ENCODE assay signal across 23 cellular contexts in genomic region chr12:96444403-96444802, GRCh38. TPM values are rescaled to one million over a fixed set of nuclear protein-coding genes. Genes with fewer than 3 reads are reported as not detected.
DNase-seq lines count a peak whose midpoint lies in the region; ATAC-seq and TF ChIP-seq lines count a peak whose summit lies in the region.
"Had no signal": no experiment of that assay in that cellular context is flagged by ENCODE, and none has a peak within 500 bp of the region (broad histone marks: within the 10 kb centered on the region; RNA-seq: fewer than 3 reads in every experiment).

No MANE protein-coding gene starts in this region.

- no peak overlapping the region for H4K8ac ChIP-seq in neuronal stem cell (ENCODE audit: low read depth, low read length)

- no peak overlapping the region for H2BK15ac ChIP-seq in neuronal stem cell (ENCODE audit: low read length)

- intact Hi-C loops in MCF 10A (cut with micrococcal nuclease) = no loop called here
- intact Hi-C loops in mammary epithelial cell (cut with micrococcal nuclease) = no loop called here
- intact Hi-C loops in aorta (cut with DNase I) = no loop called here

- no peaks in the 10 kb centered on the region for H4K20me1 ChIP-seq in mammary epithelial cell (ENCODE audit: insufficient read depth, low read length)

- H2AFZ ChIP-seq in mammary epithelial cell (ENCODE audit: low read depth, low read length) (no peak overlapping the region), neuronal stem cell (ENCODE audit: low read length) (no peak overlapping the region)
- H2AFZ ChIP-seq: neural progenitor cell had no signal

- H3K14ac ChIP-seq in neuronal stem cell (ENCODE audit: low read length) = no peak overlapping the region

- H3K36me3 ChIP-seq in mammary epithelial cell (ENCODE audit: insufficient read depth, low read length) (no peaks in the 10 kb centered on the region), RWPE2 (ENCODE audit: low read depth) (no peaks in the 10 kb centered on the region), neuronal stem cell (replicated peaks in 1 of 2; ENCODE audit: control insufficient read depth in 2 of 2, insufficient read depth in 2 of 2, low read length in 2 of 2) (no peaks in the 10 kb centered on the region), aorta (ENCODE audit: control insufficient read depth in 1 of 2, insufficient read depth in 2 of 2, low read length in 1 of 2) (no peaks in the 10 kb centered on the region)
- H3K36me3 ChIP-seq: breast epithelium, neural progenitor cell, thoracic aorta had no signal

- H3K4me1 ChIP-seq in mammary epithelial cell (ENCODE audit: insufficient read depth, low read length) (peaks cover 33% of the 10 kb centered on the region), RWPE2 (ENCODE audit: insufficient read depth, poor library complexity, severe bottlenecking) (peaks cover 38% of the 10 kb centered on the region), neuronal stem cell (ENCODE audit: control insufficient read depth in 2 of 2, insufficient read depth in 1 of 2, low read depth in 1 of 2, low read length in 2 of 2) (no peaks in the 10 kb centered on the region), aorta (ENCODE audit: control insufficient read depth in 1 of 2, insufficient read depth in 2 of 2, low read length in 2 of 2) (no peaks in the 10 kb centered on the region)
- H3K4me1 ChIP-seq: neural progenitor cell had no signal

- no peaks in the 10 kb centered on the region for H3K79me1 ChIP-seq in neuronal stem cell (ENCODE audit: low read depth, low read length)

- H4K91ac ChIP-seq in neuronal stem cell (ENCODE audit: low read depth, low read length, poor library complexity) = no peak overlapping the region

- H3K9me3 ChIP-seq in mammary epithelial cell (replicated peaks; ENCODE audit: insufficient read depth, low read length) = no peaks in the 10 kb centered on the region
- no peaks in the 10 kb centered on the region for H3K9me3 ChIP-seq in RWPE2 (ENCODE audit: severe bottlenecking)
- H3K9me3 ChIP-seq in neuronal stem cell (replicated peaks in 1 of 2; ENCODE audit: control insufficient read depth in 2 of 2, insufficient read depth in 1 of 2, low read depth in 1 of 2, low read length in 2 of 2) = no peaks in the 10 kb centered on the region
- H3K9me3 ChIP-seq in aorta (ENCODE audit: control insufficient read depth, low read length) = no peaks in the 10 kb centered on the region
- H3K9me3 ChIP-seq: breast epithelium, thoracic aorta had no signal

- H3K27ac Mint-ChIP-seq in MCF 10A (ENCODE audit: low read depth, unreplicated experiment) = peak overlapping the region; percentile 83
- peak overlapping the region; percentile 78 for H3K27ac Mint-ChIP-seq in stimulated activated memory B cell treated with anti-CD40 and anti-IgM and Interleukin-4, amounts not matched to agents 10 μg/mL and 1 μg/mL and 100 μg/mL, for 72 hours
- H3K27ac Mint-ChIP-seq: neural progenitor cell had no signal

- CTCF ChIA-PET in MCF 10A (lab: Yijun Ruan, JAX) (interaction anchor here (0.7 to 1.1 kb wide), 2 partner anchors 43 to 45 kb away, joined by 3 to 4 read pairs; partner anchors contain the start of gene CFAP54), mammary epithelial cell (lab: Charles Lee; ENCODE audit: low non-redundant PET) (no interaction called here)

- in situ Hi-C loops in mammary epithelial cell (cut with MboI; ENCODE audit: low sequenced_read_pairs in 2 of 2) = no loop called here

- BruUV-seq in MCF 10A (replicated peaks; lab: Mats Ljungman, UMichigan) (no TSS peak), mammary epithelial cell (replicated peaks; lab: Mats Ljungman, UMichigan) (no TSS peak)

- DNase-seq in MCF 10A (ENCODE audit: unreplicated experiment) = no peak
- no peak for DNase-seq in mammary epithelial cell
- DNase-seq in RWPE2 (ENCODE audit: low spot score) = no peak
- DNase-seq in epithelial cell of prostate (ENCODE audit: low read depth, low spot score) = no peak
- DNase-seq in neuronal stem cell (ENCODE audit: low spot score) = no peak
- DNase-seq in aorta = no peak
- DNase-seq: activated CD4-positive, CD25-positive, alpha-beta regulatory T cell treated with anti-CD3 and anti-CD28 coated beads, Interleukin-2, amount 50 U/mL, for 72 hours; activated CD8-positive, alpha-beta memory T cell treated with anti-CD3 and anti-CD28 coated beads, Interleukin-2, amount 50 U/mL, for 4 hours; COR-L47; cortex of kidney; foreskin fibroblast; midbrain; NCI-H187; NCI-H2227 treated with DMSO at 0.1 percent for 48 hours; PC-3; T1000 had no signal

- no peak overlapping the region for H3K4me3 Mint-ChIP-seq in MCF 10A (ENCODE audit: unreplicated experiment)
- H3K4me3 Mint-ChIP-seq in stimulated activated memory B cell treated with anti-CD40 and anti-IgM and Interleukin-4, amounts not matched to agents 10 μg/mL and 1 μg/mL and 100 μg/mL, for 72 hours = no peak overlapping the region
- H3K4me3 Mint-ChIP-seq: neural progenitor cell had no signal

- no peaks in the 10 kb centered on the region for H3K36me3 Mint-ChIP-seq in MCF 10A (ENCODE audit: insufficient read depth, unreplicated experiment)
- no peaks in the 10 kb centered on the region for H3K36me3 Mint-ChIP-seq in stimulated activated memory B cell treated with anti-CD40 and anti-IgM and Interleukin-4, amounts not matched to agents 10 μg/mL and 1 μg/mL and 100 μg/mL, for 72 hours
- H3K36me3 Mint-ChIP-seq: neural progenitor cell had no signal

- no peaks in the 10 kb centered on the region for H3K27me3 Mint-ChIP-seq in MCF 10A (ENCODE audit: insufficient read depth, unreplicated experiment)
- H3K27me3 Mint-ChIP-seq in stimulated activated memory B cell treated with anti-CD40 and anti-IgM and Interleukin-4, amounts not matched to agents 10 μg/mL and 1 μg/mL and 100 μg/mL, for 72 hours = no peaks in the 10 kb centered on the region

- WGBS in mammary epithelial cell (ENCODE audit: low coverage, missing lambda C conversion rate) = 98% methylated on average over 10 of the region's 10 CpGs
- no CpG with 5 or more reads among the region's 10 CpGs for WGBS in neuronal stem cell (ENCODE audit: extremely low coverage in 2 of 2, insufficient read length in 2 of 2, insufficient replicate concordance in 1 of 2), 2 donors
- 94 to 97% methylated on average over 10 of the region's 10 CpGs for WGBS in aorta, 2 donors

- H3K18ac ChIP-seq in neuronal stem cell (ENCODE audit: low read length) = no peak overlapping the region

- no peaks in the 10 kb centered on the region for H3K9me3 Mint-ChIP-seq in MCF 10A (ENCODE audit: unreplicated experiment)
- H3K9me3 Mint-ChIP-seq in stimulated activated memory B cell treated with anti-CD40 and anti-IgM and Interleukin-4, amounts not matched to agents 10 μg/mL and 1 μg/mL and 100 μg/mL, for 72 hours = no peaks in the 10 kb centered on the region
- H3K9me3 Mint-ChIP-seq: neural progenitor cell had no signal

- no peak overlapping the region for H2AK5ac ChIP-seq in neuronal stem cell (ENCODE audit: low read depth, low read length)

- TF ChIP-seq CTCF in MCF 10A (IDR thresholded peaks at IDR 0.05; ENCODE audit: unreplicated experiment) (no peak), mammary epithelial cell (conservative IDR thresholded peaks at IDR 0.05 in 1 of 2, IDR thresholded peaks at IDR 0.05 in 1 of 2; ENCODE audit: extremely low read depth in 1 of 2, insufficient read depth in 1 of 2, low read depth in 1 of 2, low read length in 2 of 2) (no peak), RWPE2 (IDR thresholded peaks at IDR 0.05; ENCODE audit: poor library complexity, severe bottlenecking) (no peak)

- no peaks in the 10 kb centered on the region for H3K27me3 ChIP-seq in mammary epithelial cell (ENCODE audit: insufficient read depth, low read length)
- H3K27me3 ChIP-seq in RWPE2 (ENCODE audit: insufficient read depth, poor library complexity, severe bottlenecking) = no peaks in the 10 kb centered on the region
- H3K27me3 ChIP-seq in neuronal stem cell (ENCODE audit: control insufficient read depth in 3 of 3, insufficient read depth in 3 of 3, low read depth in 1 of 3, low read length in 3 of 3) = no peaks in the 10 kb centered on the region
- no peaks in the 10 kb centered on the region for H3K27me3 ChIP-seq in aorta (ENCODE audit: control insufficient read depth in 1 of 2, insufficient read depth in 2 of 2, low read length in 1 of 2)
- H3K27me3 ChIP-seq: breast epithelium, neural progenitor cell had no signal

- peaks cover 18% of the 10 kb centered on the region for H3K4me1 Mint-ChIP-seq in MCF 10A (ENCODE audit: insufficient read depth, unreplicated experiment)
- H3K4me1 Mint-ChIP-seq in stimulated activated memory B cell treated with anti-CD40 and anti-IgM and Interleukin-4, amounts not matched to agents 10 μg/mL and 1 μg/mL and 100 μg/mL, for 72 hours = peaks cover 21% of the 10 kb centered on the region
- H3K4me1 Mint-ChIP-seq: neural progenitor cell had no signal

- ATAC-seq in RWPE2 (ENCODE audit: low read depth) (no peak), GM18511 (IDR thresholded peaks at IDR 0.05; ENCODE audit: unreplicated experiment) (no peak), aorta (ENCODE audit: low FRiP score) (no peak)
- no peak for ATAC-seq in stimulated activated memory B cell treated with anti-CD40 and anti-IgM and Interleukin-4, amounts not matched to agents 10 μg/mL and 1 μg/mL and 100 μg/mL, for 72 hours
- ATAC-seq: PC-3 had no signal

- H2BK5ac ChIP-seq in neuronal stem cell (ENCODE audit: low read length) = no peak overlapping the region

- H2BK120ac ChIP-seq in neuronal stem cell (ENCODE audit: low read depth, low read length) = no peak overlapping the region

- no peak overlapping the region for H3K23ac ChIP-seq in neuronal stem cell (ENCODE audit: low read depth, low read length, poor library complexity)

- dilution Hi-C loops in mammary epithelial cell (cut with HindIII; ENCODE audit: low sequenced_read_pairs) = no loop called here

- H3K4me2 ChIP-seq in mammary epithelial cell (ENCODE audit: insufficient read depth, low read depth, low read length) (no peak overlapping the region), neuronal stem cell (ENCODE audit: insufficient read depth, low read length, poor library complexity, severe bottlenecking) (no peak overlapping the region)
- H3K4me2 ChIP-seq: neural progenitor cell had no signal

- no peak overlapping the region for H2BK12ac ChIP-seq in neuronal stem cell (ENCODE audit: low read length)

- H3K79me2 ChIP-seq in mammary epithelial cell (ENCODE audit: insufficient read depth, low read length) = no peaks in the 10 kb centered on the region

- no peak overlapping the region for H3K9ac ChIP-seq in mammary epithelial cell (ENCODE audit: insufficient read depth, low read length)
- no peak overlapping the region for H3K9ac ChIP-seq in neuronal stem cell (ENCODE audit: low read depth, low read length, poor library complexity)
- H3K9ac ChIP-seq: neural progenitor cell had no signal

- H3K27ac ChIP-seq in mammary epithelial cell (ENCODE audit: insufficient read depth, low read depth, low read length) (no peak overlapping the region), RWPE2 (ENCODE audit: poor library complexity, severe bottlenecking) (peak overlapping the region; percentile 99), epithelial cell of prostate (peak overlapping the region; percentile 99), neuronal stem cell (replicated peaks; ENCODE audit: low read length) (no peak overlapping the region), aorta (ENCODE audit: low read depth in 1 of 2, low read length in 2 of 2) (no peak overlapping the region)
- H3K27ac ChIP-seq: HL-60, neural progenitor cell, SK-N-MC, thoracic aorta had no signal

- POLR2A ChIA-PET in MCF 10A (lab: Yijun Ruan, JAX) = no interaction called here

- no peak overlapping the region for H3K4ac ChIP-seq in neuronal stem cell (ENCODE audit: low read length)

- H3K4me3 ChIP-seq in mammary epithelial cell (replicated peaks in 1 of 3; ENCODE audit: insufficient read depth in 1 of 3, low read depth in 2 of 3, low read length in 3 of 3) (no peak overlapping the region), RWPE2 (ENCODE audit: severe bottlenecking) (no peak overlapping the region), neuronal stem cell (ENCODE audit: low read length in 2 of 2) (no peak overlapping the region), aorta (ENCODE audit: low read length in 2 of 2) (no peak overlapping the region)
- H3K4me3 ChIP-seq: breast epithelium, neural progenitor cell, SK-N-MC, thoracic aorta had no signal

RNA-seq across cellular contexts. Expression of gene CDK17, which starts 44.2 kb away (rescaled TPM):
- total RNA-seq in MCF 10A (2022) = 49.8 and 50.9 TPM in 2 replicates
- total RNA-seq in mammary epithelial cell = 10 to 100 TPM; 42.5 to 64.2 TPM
- 10.7 TPM for polyA plus RNA-seq in mammary epithelial cell
- polyA minus RNA-seq in mammary epithelial cell = 112 TPM
- 18.0 TPM for polyA plus RNA-seq in neuronal stem cell (2013, experiment 1 of 2)
- 17.8 TPM for polyA plus RNA-seq in neuronal stem cell (2013, experiment 2 of 2)
- total RNA-seq in aorta = 10 to 100 TPM; 41.5 to 69.7 TPM
- 10 to 100 TPM in 1 of 2 donors, 1 to 10 TPM in 1; 5.3 to 13.9 TPM for polyA plus RNA-seq in aorta

RNA-seq across cellular contexts. Expression of gene CFAP54, which starts 45.0 kb away (rescaled TPM):
- total RNA-seq in MCF 10A (2022) (0.56 and 1.1 TPM in 2 replicates), mammary epithelial cell (1 to 10 TPM; 1.5 to 1.6 TPM), aorta (1 to 10 TPM in 1 of 2 donors, under 1 TPM in 1; 0.91 to 2.2 TPM)
- polyA plus RNA-seq in mammary epithelial cell (0.29 TPM), aorta (under 1 TPM in 1 of 2 donors, not detected in 1; 0.15 TPM)
- polyA minus RNA-seq in mammary epithelial cell = 0.47 TPM
- polyA plus RNA-seq in neuronal stem cell (2013, experiment 1 of 2) = 1.1 TPM
- 0.90 TPM for polyA plus RNA-seq in neuronal stem cell (2013, experiment 2 of 2)

Comparison
In these comparisons a context has a peak if more than half of its experiments do, and no peak if none do; other contexts are left out.
1. H3K27ac ChIP-seq: peak in RWPE2 (single experiment) and epithelial cell of prostate (single experiment); none in mammary epithelial cell (single experiment), neuronal stem cell (single experiment) and aorta (0 of 2).